ENCODE assay signal across 8 cellular contexts in the genomic region with DNA sequence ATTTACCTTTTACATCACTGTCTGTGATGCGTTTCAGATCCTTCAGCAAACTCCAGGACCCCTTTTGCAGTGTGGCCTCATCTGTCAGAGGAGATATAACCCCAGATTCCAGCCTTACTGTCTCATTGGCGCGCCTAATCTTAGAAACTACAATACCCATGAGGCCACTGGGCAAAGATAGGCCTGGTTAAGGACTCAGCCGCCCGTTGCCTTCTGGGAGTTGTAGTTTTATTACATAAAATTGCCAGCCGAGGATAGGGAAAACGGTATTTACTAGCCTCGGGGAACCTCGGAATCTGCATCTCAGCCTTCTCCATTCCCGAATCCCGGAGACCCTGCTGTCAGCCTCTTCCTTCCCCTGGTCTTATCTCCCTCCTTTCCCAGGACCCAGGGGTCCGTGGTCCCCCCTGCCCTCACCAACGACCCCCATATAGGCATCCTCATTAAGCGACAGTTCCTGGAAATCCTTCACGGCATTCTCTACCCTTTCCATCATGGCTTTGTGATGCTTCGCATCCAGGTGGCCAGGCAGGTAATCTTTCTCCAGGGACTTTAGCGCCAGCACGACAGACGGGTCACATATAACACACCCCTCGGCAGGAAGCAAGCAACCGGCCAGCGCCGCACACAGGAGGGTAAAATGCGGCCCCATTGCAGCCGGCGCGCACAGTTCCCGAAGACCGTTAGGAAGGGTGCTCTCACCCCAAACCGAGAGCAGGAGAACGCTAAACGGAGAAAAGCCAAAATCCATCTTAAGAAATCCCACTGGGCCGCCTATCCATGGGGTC. TPM values are rescaled to one million over a fixed set of nuclear protein-coding genes. Genes with fewer than 3 reads are reported as not detected.
A peak's percentile ranks its signal among the peaks of the same experiment; 100 is the strongest.
DNase-seq lines count a peak whose midpoint lies in the region; ATAC-seq and TF ChIP-seq lines count a peak whose summit lies in the region.
"Had no signal": no experiment of that assay in that cellular context is flagged by ENCODE, and none has a peak within 500 bp of the region (broad histone marks: within the 10 kb centered on the region; RNA-seq: fewer than 3 reads in every experiment).

No MANE protein-coding gene starts in this region.

- TF ChIP-seq CTCF in lung (IDR thresholded peaks at IDR 0.05; ENCODE audit: control extremely low read depth, extremely low read depth), result no peak
- TF ChIP-seq CTCF in testis (IDR thresholded peaks at IDR 0.05), result no peak

- 36 to 38% methylated on average over 33 of the region's 33 CpGs for WGBS in lung, 2 donors
- 16 to 17% methylated on average over 28 to 33 of the region's 33 CpGs for WGBS in testis, 2 donors

- ATAC-seq in lung (ENCODE audit: insufficient read depth, low FRiP score), result no peak

- TF ChIP-seq POLR2A in testis (IDR thresholded peaks at IDR 0.05), result no peak

- H3K4me1 Mint-ChIP-seq in T-helper 1 cell treated with Interleukin-12 subunit alpha and Interleukin-12 subunit beta and Interleukin-4 antibody, amounts not matched to agents 30 μg/mL and 1 μg/mL, for 36 hours (ENCODE audit: low read depth), result peaks cover 13% of the 10 kb centered on the region

- H3K4me3 Mint-ChIP-seq in T-helper 1 cell treated with Interleukin-12 subunit alpha and Interleukin-12 subunit beta and Interleukin-4 antibody, amounts not matched to agents 30 μg/mL and 1 μg/mL, for 36 hours, result peak overlapping the region; percentile 14

- no peaks in the 10 kb centered on the region for H3K27me3 ChIP-seq in lung (ENCODE audit: control insufficient read depth, insufficient read depth)
- H3K27me3 ChIP-seq in testis, result no peaks in the 10 kb centered on the region

- DNase-seq in GM03348 (ENCODE audit: low spot score) (peak; percentile 78), NAMALWA (ENCODE audit: low spot score) (peak; percentile 85), lung (ENCODE audit: low spot score) (peak; percentile 69), testis (peak; percentile 91), cortex of kidney (lab: John Stamatoyannopoulos, UW) (no peak)
- DNase-seq in central memory CD4-positive, alpha-beta T cell, result peak; percentile 55

- H3K4me1 ChIP-seq in lung (ENCODE audit: control insufficient read depth in 2 of 2, insufficient read depth in 2 of 2, low read length in 2 of 2), result peaks cover 0 to 14% of the 10 kb centered on the region in 2 donors
- peaks cover 13% of the 10 kb centered on the region for H3K4me1 ChIP-seq in testis

- peaks cover 0 to 2% of the 10 kb centered on the region in 2 donors for H3K9me3 ChIP-seq in lung (ENCODE audit: control insufficient read depth in 2 of 2, insufficient read depth in 1 of 2, low read length in 1 of 2)
- no peaks in the 10 kb centered on the region for H3K9me3 ChIP-seq in testis
- H3K9me3 ChIP-seq: neutrophil had no signal

- H3K27ac ChIP-seq in lung (ENCODE audit: low read depth in 1 of 2, low read length in 1 of 2) (no peak overlapping the region), testis (no peak overlapping the region)
- H3K27ac ChIP-seq: neutrophil had no signal

- no peak overlapping the region for H3K27ac Mint-ChIP-seq in T-helper 1 cell treated with Interleukin-12 subunit alpha and Interleukin-12 subunit beta and Interleukin-4 antibody, amounts not matched to agents 30 μg/mL and 1 μg/mL, for 36 hours

- intact Hi-C loops in testis (cut with DNase I; ENCODE audit: low total_unique reads), result no loop called here

- H3K9me3 Mint-ChIP-seq in T-helper 1 cell treated with Interleukin-12 subunit alpha and Interleukin-12 subunit beta and Interleukin-4 antibody, amounts not matched to agents 30 μg/mL and 1 μg/mL, for 36 hours, result no peaks in the 10 kb centered on the region

- H3K36me3 ChIP-seq in lung (ENCODE audit: control insufficient read depth in 2 of 2, insufficient read depth in 2 of 2, low read length in 2 of 2) (peaks cover 0 to 9% of the 10 kb centered on the region in 2 donors), testis (ENCODE audit: low read depth, missing control alignments) (no peaks in the 10 kb centered on the region)
- H3K36me3 ChIP-seq: neutrophil had no signal

- no peaks in the 10 kb centered on the region for H3K36me3 Mint-ChIP-seq in T-helper 1 cell treated with Interleukin-12 subunit alpha and Interleukin-12 subunit beta and Interleukin-4 antibody, amounts not matched to agents 30 μg/mL and 1 μg/mL, for 36 hours (ENCODE audit: low read depth)

- peaks cover 18% of the 10 kb centered on the region for H3K27me3 Mint-ChIP-seq in T-helper 1 cell treated with Interleukin-12 subunit alpha and Interleukin-12 subunit beta and Interleukin-4 antibody, amounts not matched to agents 30 μg/mL and 1 μg/mL, for 36 hours (ENCODE audit: low read depth)

- H3K4me3 ChIP-seq in lung (no peak overlapping the region), testis (peak overlapping the region; percentile 1 to 18)

RNA-seq across cellular contexts. Expression of gene IZUMO1, which starts 1.3 kb away (rescaled TPM):
- total RNA-seq in lung (1 to 10 TPM; 1.2 to 3.1 TPM), testis (10 to 100 TPM; 10.5 to 28.9 TPM)
- polyA plus RNA-seq in lung (1 to 10 TPM in 1 of 2 donors, under 1 TPM in 1; 0.97 to 2.4 TPM), testis (ENCODE audit: insufficient read depth, low read depth, low replicate concordance) (32.8 TPM)

RNA-seq across cellular contexts. Expression of gene RASIP1, which starts 5.0 kb away (rescaled TPM):
- 10 to 100 TPM; 26.2 to 32.8 TPM for total RNA-seq in lung
- 10 to 100 TPM; 24.7 to 37.9 TPM for polyA plus RNA-seq in lung
- 10 to 100 TPM; 11.2 to 21.4 TPM for total RNA-seq in testis
- 8.8 TPM for polyA plus RNA-seq in testis (ENCODE audit: insufficient read depth, low read depth, low replicate concordance)

RNA-seq across cellular contexts. Expression of gene FUT1, which starts 7.0 kb away (rescaled TPM):
- total RNA-seq in lung (10 to 100 TPM in 1 of 2 donors, 1 to 10 TPM in 1; 5.1 to 12.4 TPM), testis (1 to 10 TPM; 2.0 to 3.6 TPM)
- polyA plus RNA-seq in lung (1 to 10 TPM; 5.5 to 8.6 TPM), testis (ENCODE audit: insufficient read depth, low read depth, low replicate concordance) (5.1 TPM)

RNA-seq across cellular contexts. Expression of gene FGF21, which starts 9.9 kb away (rescaled TPM):
- total RNA-seq in lung (not detected), testis (not detected)
- polyA plus RNA-seq in lung (not detected), testis (ENCODE audit: insufficient read depth, low read depth, low replicate concordance) (not detected)

RNA-seq across cellular contexts. Expression of gene MAMSTR, which starts 25.9 kb away (rescaled TPM):
- total RNA-seq in lung (1 to 10 TPM; 1.3 to 1.5 TPM), testis (10 to 100 TPM; 21.8 TPM)
- polyA plus RNA-seq in lung (1 to 10 TPM in 1 of 2 donors, under 1 TPM in 1; 0.48 to 1.2 TPM), testis (ENCODE audit: insufficient read depth, low read depth, low replicate concordance) (15.0 TPM)
